ENCODE assay signal across 8 cellular contexts in genomic region chr7:5636914-5637313, GRCh38. TPM values are rescaled to one million over a fixed set of nuclear protein-coding genes. Genes with fewer than 3 reads are reported as not detected.
DNase-seq lines count a peak whose midpoint lies in the region; ATAC-seq and TF ChIP-seq lines count a peak whose summit lies in the region.

No MANE protein-coding gene starts in this region.

- H3K27ac ChIP-seq in PC-9: 0 out of 2 replicates have a peak overlapping the region, but pooled peaks have one; percentile 5

- intact Hi-C loops in PC-9 (cut with micrococcal nuclease; ENCODE audit: unreplicated experiment): no loop called here

- H3K4me1 ChIP-seq in PC-9 (replicated peaks; ENCODE audit: insufficient read depth): peaks cover 29% of the 10 kb centered on the region

- POLR2A ChIA-PET in PC-9 (lab: Charles Lee; ENCODE audit: unreplicated experiment): interaction anchor here (0.6 kb wide), 1 partner anchor 269 kb away, joined by 3 read pairs; no protein-coding TSS in a partner anchor

- H3K9me2 ChIP-seq in PC-9 (ENCODE audit: insufficient read depth): no peaks in the 10 kb centered on the region

- H3F3A ChIP-seq in PC-9 (ENCODE audit: insufficient read depth, low read depth): peaks cover 28% of the 10 kb centered on the region

- DNase-seq in Ammon's horn (ENCODE audit: low spot score) (peak; percentile 67), PC-9 (peak; percentile 68 to 82), fibroblast of mammary gland (ENCODE audit: low read depth) (peak; percentile 94), NCI-H2029 (lab: John Stamatoyannopoulos, UW) (no peak), activated gamma-delta T cell treated with Interleukin-2 at 50 U/mL for 16 hours (no peak)
- DNase-seq in stimulated activated effector memory CD8-positive, alpha-beta T cell treated with anti-CD3 and anti-CD28 coated beads, Interleukin-12 subunit alpha, Interleukin-12 subunit beta, amount 100 ng/mL, for 72 hours (ENCODE audit: low spot score in 2 of 2): no peak
- no peak for DNase-seq in activated T-cell treated with anti-CD3 and anti-CD28 coated beads, Interleukin-2, amount 50 U/mL, for 48 hours

- BruUV-seq in PC-9 (replicated peaks; lab: Mats Ljungman, UMichigan): no TSS peak

- H3K36me3 Mint-ChIP-seq in nephron (ENCODE audit: low read depth): peaks cover 27% of the 10 kb centered on the region
- peaks cover 68% of the 10 kb centered on the region for H3K36me3 Mint-ChIP-seq in stimulated activated effector memory CD8-positive, alpha-beta T cell treated with anti-CD3 and anti-CD28 coated beads, Interleukin-12 subunit alpha, Interleukin-12 subunit beta, amount 100 ng/mL, for 72 hours

- H3K4me2 ChIP-seq in PC-9: peak overlapping the region; percentile 27; the same call in 1 of the 2 replicates

- no peaks in the 10 kb centered on the region for H3K27me3 ChIP-seq in PC-9 (ENCODE audit: insufficient read depth, low read depth)

- H3K9me3 Mint-ChIP-seq in nephron: no peaks in the 10 kb centered on the region
- no peaks in the 10 kb centered on the region for H3K9me3 Mint-ChIP-seq in stimulated activated effector memory CD8-positive, alpha-beta T cell treated with anti-CD3 and anti-CD28 coated beads, Interleukin-12 subunit alpha, Interleukin-12 subunit beta, amount 100 ng/mL, for 72 hours

- no peaks in the 10 kb centered on the region for H3K79me2 ChIP-seq in PC-9 (ENCODE audit: low read depth)

- TF ChIP-seq CTCF in PC-9 (conservative IDR thresholded peaks at IDR 0.05): no peak
- TF ChIP-seq CTCF in fibroblast of mammary gland (conservative IDR thresholded peaks at IDR 0.05; ENCODE audit: control insufficient read depth, insufficient read depth, low read depth, low read length): no peak
- TF ChIP-seq CTCF in nephron (IDR thresholded peaks at IDR 0.05; ENCODE audit: unreplicated experiment in 3 of 3): no peak

- H3K36me3 ChIP-seq in PC-9 (ENCODE audit: low read depth): peaks cover 16% of the 10 kb centered on the region; the same call in 1 of the 2 replicates

- ATAC-seq in stimulated activated effector memory CD8-positive, alpha-beta T cell treated with anti-CD3 and anti-CD28 coated beads, Interleukin-12 subunit alpha, Interleukin-12 subunit beta, amount 100 ng/mL, for 72 hours: no peak

- peak overlapping the region; percentile 94 to 99 (median 96) for H3K27ac Mint-ChIP-seq in nephron
- H3K27ac Mint-ChIP-seq in stimulated activated effector memory CD8-positive, alpha-beta T cell treated with anti-CD3 and anti-CD28 coated beads, Interleukin-12 subunit alpha, Interleukin-12 subunit beta, amount 100 ng/mL, for 72 hours: no peak overlapping the region

- H3K4me1 Mint-ChIP-seq in nephron: peaks cover 77% of the 10 kb centered on the region
- peaks cover 15% of the 10 kb centered on the region for H3K4me1 Mint-ChIP-seq in stimulated activated effector memory CD8-positive, alpha-beta T cell treated with anti-CD3 and anti-CD28 coated beads, Interleukin-12 subunit alpha, Interleukin-12 subunit beta, amount 100 ng/mL, for 72 hours

- no peak overlapping the region for H3K4me3 ChIP-seq in PC-9
- H3K4me3 ChIP-seq in fibroblast of mammary gland (ENCODE audit: control insufficient read depth, low read depth, low read length): peak overlapping the region; percentile 10

- no peaks in the 10 kb centered on the region for H3K27me3 Mint-ChIP-seq in nephron (ENCODE audit: low read depth)

- no peaks in the 10 kb centered on the region for H4K20me1 ChIP-seq in PC-9 (ENCODE audit: insufficient read depth)

- CTCF ChIA-PET in PC-9 (lab: Charles Lee): no interaction called here

- H3K9me3 ChIP-seq in PC-9 (ENCODE audit: insufficient read depth, low read depth): no peaks in the 10 kb centered on the region

- H3K4me3 Mint-ChIP-seq in nephron: peak overlapping the region; percentile 27 to 69 (median 41)
- no peak overlapping the region for H3K4me3 Mint-ChIP-seq in stimulated activated effector memory CD8-positive, alpha-beta T cell treated with anti-CD3 and anti-CD28 coated beads, Interleukin-12 subunit alpha, Interleukin-12 subunit beta, amount 100 ng/mL, for 72 hours

- no peak overlapping the region for H2AFZ ChIP-seq in PC-9

RNA-seq across cellular contexts. Expression of gene FSCN1, which starts 44.3 kb away (rescaled TPM):
- 379 and 381 TPM in 2 replicates for total RNA-seq in PC-9 (2021)

Comparison
In these comparisons a context has a peak if more than half of its experiments do, and no peak if none do; other contexts are left out.
1. DNase-seq: peak in Ammon's horn (single experiment), PC-9 (2 of 2) and fibroblast of mammary gland (single experiment); none in NCI-H2029 (single experiment), stimulated activated effector memory CD8-positive, alpha-beta T cell treated with anti-CD3 and anti-CD28 coated beads, Interleukin-12 subunit alpha, Interleukin-12 subunit beta, amount 100 ng/mL, for 72 hours (0 of 2), activated T-cell treated with anti-CD3 and anti-CD28 coated beads, Interleukin-2, amount 50 U/mL, for 48 hours (0 of 2) and activated gamma-delta T cell treated with Interleukin-2 at 50 U/mL for 16 hours (single experiment).